In genomic region chr16:711548-712320, GRCh38 we compare ENCODE assay signal across 8 cellular contexts. TPM values are rescaled to one million over a fixed set of nuclear protein-coding genes. Genes with fewer than 3 reads are reported as not detected.
DNase-seq lines count a peak whose midpoint lies in the region; ATAC-seq and TF ChIP-seq lines count a peak whose summit lies in the region.

No MANE protein-coding gene starts in this region.

- H3K9me3 ChIP-seq in neutrophil (no peaks in the 10 kb centered on the region), tibial artery (no peaks in the 10 kb centered on the region)

- peaks cover 9 to 16% of the 10 kb centered on the region in 2 experiments for H3K4me1 ChIP-seq in neutrophil (ENCODE audit: control insufficient read depth in 1 of 2, insufficient read depth in 1 of 2, low read depth in 1 of 2, low read length in 1 of 2)
- peaks cover 0 to 43% (median 28%) of the 10 kb centered on the region in 4 donors for H3K4me1 ChIP-seq in tibial artery

- no peak overlapping the region for H3K4me3 Mint-ChIP-seq in activated T-helper 2 cell treated with anti-CD3 and anti-CD28 coated beads, Interferon-gamma antibody, Interleukin-2, Interleukin-4, amounts not matched to agents 10 μg/mL and 5 μg/mL and 100 μg/mL, durations not matched to agents 14 hours and 24 hours and 36 hours (ENCODE audit: low read depth)

- intact Hi-C loops in activated T-helper 2 cell treated with anti-CD3 and anti-CD28 coated beads, Interferon-gamma antibody, Interleukin-2, Interleukin-4, amounts not matched to agents 10 μg/mL and 5 μg/mL and 100 μg/mL, durations not matched to agents 14 hours and 24 hours and 36 hours (cut with micrococcal nuclease), result loop anchor here (1.0 kb wide), 1 partner anchor 74 kb away; no protein-coding TSS in a partner anchor
- intact Hi-C loops in tibial artery (cut with DNase I; ENCODE audit: low total_unique reads), result loop anchor here (2.0 to 5.0 kb wide), 2 partner anchors 75 to 346 kb away; no protein-coding TSS in a partner anchor

- H3K27ac ChIP-seq in neutrophil (no peak overlapping the region), tibial artery (no peak overlapping the region)

- peaks cover 57% of the 10 kb centered on the region for H3K27me3 ChIP-seq in H7 (ENCODE audit: control insufficient read depth, insufficient read depth, low read length)
- peaks cover 100% of the 10 kb centered on the region for H3K27me3 ChIP-seq in neutrophil
- peaks cover 0 to 72% of the 10 kb centered on the region in 2 donors for H3K27me3 ChIP-seq in tibial artery

- H3K27ac Mint-ChIP-seq in activated T-helper 2 cell treated with anti-CD3 and anti-CD28 coated beads, Interferon-gamma antibody, Interleukin-2, Interleukin-4, amounts not matched to agents 10 μg/mL and 5 μg/mL and 100 μg/mL, durations not matched to agents 14 hours and 24 hours and 36 hours, result no peak overlapping the region

- no peaks in the 10 kb centered on the region for H3K36me3 Mint-ChIP-seq in activated T-helper 2 cell treated with anti-CD3 and anti-CD28 coated beads, Interferon-gamma antibody, Interleukin-2, Interleukin-4, amounts not matched to agents 10 μg/mL and 5 μg/mL and 100 μg/mL, durations not matched to agents 14 hours and 24 hours and 36 hours (ENCODE audit: low read depth)

- H3K36me3 ChIP-seq in H7 (replicated peaks; ENCODE audit: control insufficient read depth, insufficient read depth, low read length) (no peaks in the 10 kb centered on the region), neutrophil (no peaks in the 10 kb centered on the region), tibial artery (no peaks in the 10 kb centered on the region)

- no peak for ATAC-seq in GM18867 (IDR thresholded peaks at IDR 0.05; ENCODE audit: unreplicated experiment)

- H3K9me3 Mint-ChIP-seq in activated T-helper 2 cell treated with anti-CD3 and anti-CD28 coated beads, Interferon-gamma antibody, Interleukin-2, Interleukin-4, amounts not matched to agents 10 μg/mL and 5 μg/mL and 100 μg/mL, durations not matched to agents 14 hours and 24 hours and 36 hours, result no peaks in the 10 kb centered on the region

- peak; percentile 79 for TF ChIP-seq CTCF in neutrophil (IDR thresholded peaks at IDR 0.05)
- peak; percentile 87 to 95 for TF ChIP-seq CTCF in tibial artery (IDR thresholded peaks at IDR 0.05)

- H3K4me3 ChIP-seq in H7 (ENCODE audit: insufficient read depth, low read depth, low read length) (no peak overlapping the region), neutrophil (ENCODE audit: low read depth in 1 of 2, low read length in 1 of 2) (no peak overlapping the region), tibial artery (no peak overlapping the region)

- H3K27me3 Mint-ChIP-seq in activated T-helper 2 cell treated with anti-CD3 and anti-CD28 coated beads, Interferon-gamma antibody, Interleukin-2, Interleukin-4, amounts not matched to agents 10 μg/mL and 5 μg/mL and 100 μg/mL, durations not matched to agents 14 hours and 24 hours and 36 hours (ENCODE audit: low read depth), result peaks cover 25% of the 10 kb centered on the region

- peaks cover 4% of the 10 kb centered on the region for H3K4me1 Mint-ChIP-seq in activated T-helper 2 cell treated with anti-CD3 and anti-CD28 coated beads, Interferon-gamma antibody, Interleukin-2, Interleukin-4, amounts not matched to agents 10 μg/mL and 5 μg/mL and 100 μg/mL, durations not matched to agents 14 hours and 24 hours and 36 hours (ENCODE audit: low read depth)

- DNase-seq in C1 segment of cervical spinal cord (lab: John Stamatoyannopoulos, UW), result peak in 10 of 14 donors; percentile 33 to 84 (median 54)
- DNase-seq in H7, result peak; percentile 99
- DNase-seq in RPMI8226, result peak; percentile 85
- peak; percentile 65 for DNase-seq in activated T-helper 2 cell treated with anti-CD3 and anti-CD28 coated beads, Interferon-gamma antibody, Interleukin-2, Interleukin-4, amounts not matched to agents 10 μg/mL and 5 μg/mL and 100 μg/mL, durations not matched to agents 14 hours and 24 hours and 36 hours (ENCODE audit: low spot score)
- peak; percentile 44 for DNase-seq in fibroblast of peridontal ligament (ENCODE audit: extremely low read depth)
- DNase-seq in tibial artery, result peak; percentile 57 to 83

RNA-seq across cellular contexts. Expression of gene METRN, which starts 3.2 kb away (rescaled TPM):
- total RNA-seq in H7 (2014; rRNA removed; shearing (Covaris generic)), result 49.6 and 64.2 TPM in 2 replicates
- total RNA-seq in activated T-helper 2 cell treated with anti-CD3 and anti-CD28 coated beads, Interferon-gamma antibody, Interleukin-2, Interleukin-4, amounts not matched to agents 10 μg/mL and 5 μg/mL and 100 μg/mL, durations not matched to agents 14 hours and 24 hours and 36 hours, result 30.0 and 31.7 TPM in 2 replicates

RNA-seq across cellular contexts. Expression of gene FBXL16, which starts 6.1 kb away (rescaled TPM):
- 2.8 and 7.1 TPM in 2 replicates for total RNA-seq in H7 (2014; rRNA removed; shearing (Covaris generic))
- total RNA-seq in activated T-helper 2 cell treated with anti-CD3 and anti-CD28 coated beads, Interferon-gamma antibody, Interleukin-2, Interleukin-4, amounts not matched to agents 10 μg/mL and 5 μg/mL and 100 μg/mL, durations not matched to agents 14 hours and 24 hours and 36 hours, result 5.8 and 6.4 TPM in 2 replicates

RNA-seq across cellular contexts. Expression of gene ANTKMT, which starts 9.2 kb away (rescaled TPM):
- 22.6 and 29.8 TPM in 2 replicates for total RNA-seq in H7 (2014; rRNA removed; shearing (Covaris generic))
- 52.8 and 54.4 TPM in 2 replicates for total RNA-seq in activated T-helper 2 cell treated with anti-CD3 and anti-CD28 coated beads, Interferon-gamma antibody, Interleukin-2, Interleukin-4, amounts not matched to agents 10 μg/mL and 5 μg/mL and 100 μg/mL, durations not matched to agents 14 hours and 24 hours and 36 hours

RNA-seq across cellular contexts. Expression of gene CCDC78, which starts 14.5 kb away (rescaled TPM):
- 11.3 and 21.0 TPM in 2 replicates for total RNA-seq in H7 (2014; rRNA removed; shearing (Covaris generic))
- 7.3 and 8.3 TPM in 2 replicates for total RNA-seq in activated T-helper 2 cell treated with anti-CD3 and anti-CD28 coated beads, Interferon-gamma antibody, Interleukin-2, Interleukin-4, amounts not matched to agents 10 μg/mL and 5 μg/mL and 100 μg/mL, durations not matched to agents 14 hours and 24 hours and 36 hours

RNA-seq across cellular contexts. Expression of gene HAGHL, which starts 15.2 kb away (rescaled TPM):
- total RNA-seq in H7 (2014; rRNA removed; shearing (Covaris generic)), result 26.6 and 33.1 TPM in 2 replicates
- total RNA-seq in activated T-helper 2 cell treated with anti-CD3 and anti-CD28 coated beads, Interferon-gamma antibody, Interleukin-2, Interleukin-4, amounts not matched to agents 10 μg/mL and 5 μg/mL and 100 μg/mL, durations not matched to agents 14 hours and 24 hours and 36 hours, result 18.5 and 21.4 TPM in 2 replicates

Comparison
In these comparisons a context has a peak if more than half of its experiments do, and no peak if none do; other contexts are left out.
1. DNase-seq: peak in every context shown above with its lines; median percentile 99 in H7; 85 in RPMI8226; 70 in tibial artery; 65 in activated T-helper 2 cell treated with anti-CD3 and anti-CD28 coated beads, Interferon-gamma antibody, Interleukin-2, Interleukin-4, amounts not matched to agents 10 μg/mL and 5 μg/mL and 100 μg/mL, durations not matched to agents 14 hours and 24 hours and 36 hours; 54 in C1 segment of cervical spinal cord; 44 in fibroblast of peridontal ligament.